10 cellular contexts compared by ENCODE assay signal in genomic region chr2:33212151-33212550, GRCh38.
DNase-seq lines count a peak whose midpoint lies in the region.
"Had no signal": no experiment of that assay in that cellular context is flagged by ENCODE, and none has a peak within 500 bp of the region (broad histone marks: within the 10 kb centered on the region; RNA-seq: fewer than 3 reads in every experiment).

No MANE protein-coding gene starts in this region.

- DNase-seq in HT1080 (ENCODE audit: low read depth) (peak; percentile 60), astrocyte of the hippocampus (ENCODE audit: low read depth, low spot score) (peak; percentile 74), hepatic stellate cell (ENCODE audit: low spot score) (peak; percentile 69), stromal cell of bone marrow (ENCODE audit: low read depth) (peak; percentile 89), NCI-H187 (lab: John Stamatoyannopoulos, UW) (no peak), NCI-H524 treated with DMSO at 0.1 percent for 48 hours (lab: John Stamatoyannopoulos, UW) (no peak)
- no peak for DNase-seq in stimulated activated naive CD4-positive, alpha-beta T cell treated with Interleukin-2 at 50 U/mL for 16 hours (lab: John Stamatoyannopoulos, UW)
- DNase-seq: NCI-H82; stimulated activated CD4-positive, alpha-beta T cell treated with anti-CD3 and anti-CD28 coated beads, Interleukin-2, amount 100 ng/mL, for 24 hours; thyroid gland had no signal

Comparison
In these comparisons a context has a peak if more than half of its experiments do, and no peak if none do; other contexts are left out.
1. DNase-seq: peak in HT1080 (single experiment), astrocyte of the hippocampus (single experiment), hepatic stellate cell (single experiment) and stromal cell of bone marrow (single experiment); none in NCI-H187 (0 of 2), NCI-H524 treated with DMSO at 0.1 percent for 48 hours (single experiment) and stimulated activated naive CD4-positive, alpha-beta T cell treated with Interleukin-2 at 50 U/mL for 16 hours (single experiment).